ENCODE assay signal across 12 cellular contexts in genomic region chr14:50740858-50741257, GRCh38.
A peak's percentile ranks its signal among the peaks of the same experiment; 100 is the strongest.
DNase-seq lines count a peak whose midpoint lies in the region; ATAC-seq and TF ChIP-seq lines count a peak whose summit lies in the region.
"Had no signal": no experiment of that assay in that cellular context is flagged by ENCODE, and none has a peak within 500 bp of the region (broad histone marks: within the 10 kb centered on the region; RNA-seq: fewer than 3 reads in every experiment).

No MANE protein-coding gene starts in this region.

- intact Hi-C loops in psoas muscle (cut with DNase I) (no loop called here), mucosa of descending colon (cut with DNase I, micrococcal nuclease) (no loop called here)

- no peaks in the 10 kb centered on the region for H3K9me3 Mint-ChIP-seq in brain
- H3K9me3 Mint-ChIP-seq: GM23338 had no signal

- no peaks in the 10 kb centered on the region for H3K27me3 Mint-ChIP-seq in brain

- H3K36me3 ChIP-seq in psoas muscle (ENCODE audit: insufficient read depth in 1 of 2, low read depth in 1 of 2) (peaks cover 0 to 82% of the 10 kb centered on the region in 2 donors), mucosa of descending colon (ENCODE audit: low read depth) (peaks cover 3% of the 10 kb centered on the region)
- H3K36me3 ChIP-seq: colonic mucosa had no signal

- H3K4me1 Mint-ChIP-seq in brain = no peaks in the 10 kb centered on the region

- H3K27ac ChIP-seq in psoas muscle = peak overlapping the region; percentile 85
- H3K27ac ChIP-seq: colonic mucosa had no signal

- H3K4me3 Mint-ChIP-seq in brain = no peak overlapping the region
- H3K4me3 Mint-ChIP-seq: GM23338 had no signal

- no peaks in the 10 kb centered on the region for H3K9me3 ChIP-seq in psoas muscle
- no peaks in the 10 kb centered on the region for H3K9me3 ChIP-seq in mucosa of descending colon
- H3K9me3 ChIP-seq: colonic mucosa, heart right ventricle had no signal

- DNase-seq in NCI-H146 treated with DMSO at 0.1 percent for 48 hours (lab: John Stamatoyannopoulos, UW; ENCODE audit: unreplicated experiment) (peak; percentile 5), NCI-H146 (lab: John Stamatoyannopoulos, UW) (no peak), NCI-H1436 treated with DMSO at 0.1 percent for 48 hours (lab: John Stamatoyannopoulos, UW) (peak; percentile 25), psoas muscle (no peak), mucosa of descending colon (no peak), NOMO-1 treated with dmso at 0.1 percent for 144 hours (lab: John Stamatoyannopoulos, UW; ENCODE audit: unreplicated experiment) (no peak), GOT3 (lab: John Stamatoyannopoulos, UW) (no peak)
- DNase-seq: colonic mucosa, heart right ventricle, midbrain had no signal

- H3K4me3 ChIP-seq in psoas muscle (no peak overlapping the region), mucosa of descending colon (no peak overlapping the region)
- H3K4me3 ChIP-seq: colonic mucosa, GM23338, heart right ventricle had no signal

- no peaks in the 10 kb centered on the region for H3K27me3 ChIP-seq in psoas muscle (ENCODE audit: insufficient read depth in 3 of 3, low read length in 2 of 3)
- H3K27me3 ChIP-seq: colonic mucosa, heart right ventricle had no signal

- H3K36me3 Mint-ChIP-seq in brain = peaks cover 69% of the 10 kb centered on the region

- no peak for TF ChIP-seq CTCF in brain (conservative IDR thresholded peaks at IDR 0.05)
- no peak for TF ChIP-seq CTCF in psoas muscle (IDR thresholded peaks at IDR 0.05)
- TF ChIP-seq CTCF in mucosa of descending colon (IDR thresholded peaks at IDR 0.05) = no peak

- H3K27ac Mint-ChIP-seq in brain = peak overlapping the region in 4 of 5 experiments; percentile 15 to 78 (median 18)

- ATAC-seq in psoas muscle = no peak
- ATAC-seq in mucosa of descending colon = no peak
- ATAC-seq: GM23338 had no signal

- H3K4me1 ChIP-seq in psoas muscle (peaks cover 33% of the 10 kb centered on the region), mucosa of descending colon (ENCODE audit: low read depth) (no peaks in the 10 kb centered on the region)
- H3K4me1 ChIP-seq: colonic mucosa had no signal

Comparison
In these comparisons a context has a peak if more than half of its experiments do, and no peak if none do; other contexts are left out.
1. DNase-seq: peak in NCI-H146 treated with DMSO at 0.1 percent for 48 hours (single experiment) and NCI-H1436 treated with DMSO at 0.1 percent for 48 hours (single experiment); none in NCI-H146 (single experiment), psoas muscle (0 of 2), mucosa of descending colon (0 of 3), NOMO-1 treated with dmso at 0.1 percent for 144 hours (single experiment) and GOT3 (single experiment).